ENCODE assay signal across 13 cellular contexts in genomic region chr2:12727641-12728040, GRCh38. TPM values are rescaled to one million over a fixed set of nuclear protein-coding genes. Genes with fewer than 3 reads are reported as not detected.
DNase-seq lines count a peak whose midpoint lies in the region; ATAC-seq and TF ChIP-seq lines count a peak whose summit lies in the region.
"Had no signal": no experiment of that assay in that cellular context is flagged by ENCODE, and none has a peak within 500 bp of the region (broad histone marks: within the 10 kb centered on the region; RNA-seq: fewer than 3 reads in every experiment).

No MANE protein-coding gene starts in this region.

- DNase-seq in activated CD8-positive, alpha-beta memory T cell treated with anti-CD3 and anti-CD28 coated beads, Interleukin-2, amount 10 ng/mL, durations not matched to agents 7 days and 5 days: no peak
- no peak for DNase-seq in activated CD8-positive, alpha-beta memory T cell treated with anti-CD3 and anti-CD28 coated beads, Interleukin-2, amount 50 U/mL, for 48 hours
- DNase-seq in OCI-LY7 (ENCODE audit: low spot score) (no peak), psoas muscle (no peak), hypothalamus (lab: John Stamatoyannopoulos, UW) (no peak), DMS114 treated with DMSO at 0.1 percent for 48 hours (lab: John Stamatoyannopoulos, UW; ENCODE audit: unreplicated experiment) (no peak)
- DNase-seq in central memory CD8-positive, alpha-beta T cell (ENCODE audit: low spot score in 2 of 2): no peak
- DNase-seq: mesendoderm, NCI-H69, ovary, uterus had no signal

- H3K4me3 ChIP-seq in OCI-LY7 (ENCODE audit: low read depth, low read length, poor library complexity, severe bottlenecking) (peak overlapping the region; percentile 56), psoas muscle (no peak overlapping the region)
- H3K4me3 ChIP-seq: ovary, uterus had no signal

- ATAC-seq in activated CD8-positive, alpha-beta memory T cell treated with anti-CD3 and anti-CD28 coated beads, Interleukin-2, amount 10 ng/mL, durations not matched to agents 7 days and 5 days: no peak
- ATAC-seq in central memory CD8-positive, alpha-beta T cell (replicated peaks; ENCODE audit: extremely low read depth, poor library complexity, severe bottlenecking): no peak
- no peak for ATAC-seq in psoas muscle
- ATAC-seq in GM19395 (IDR thresholded peaks at IDR 0.05; ENCODE audit: unreplicated experiment): no peak
- ATAC-seq: Right ventricle myocardium inferior had no signal

- no peaks in the 10 kb centered on the region for H3K9me3 Mint-ChIP-seq in activated CD8-positive, alpha-beta memory T cell treated with anti-CD3 and anti-CD28 coated beads, Interleukin-2, amount 10 ng/mL, durations not matched to agents 7 days and 5 days (ENCODE audit: low read depth)
- no peaks in the 10 kb centered on the region for H3K9me3 Mint-ChIP-seq in central memory CD8-positive, alpha-beta T cell

- BruUV-seq in OCI-LY7 (replicated peaks; lab: Mats Ljungman, UMichigan): no TSS peak

- intact Hi-C loops in OCI-LY7 (cut with micrococcal nuclease; ENCODE audit: unreplicated experiment): loop anchor here (1.0 kb wide), 1 partner anchor 8 kb away; no protein-coding TSS in a partner anchor
- intact Hi-C loops in psoas muscle (cut with DNase I): loop anchor here in 1 of 2 donors (10.0 kb wide), 1 partner anchor 863 kb away; no protein-coding TSS in a partner anchor

- POLR2A ChIA-PET in OCI-LY7 (lab: Charles Lee): interaction anchor here (0.6 to 1.1 kb wide), 2 partner anchors 8 to 11 kb away, joined by 4 to 5 read pairs; partner anchors contain the start of gene TRIB2

- H3K36me3 ChIP-seq in OCI-LY7 (ENCODE audit: insufficient read depth, low read length) (no peaks in the 10 kb centered on the region; the same call in 1 of the 2 replicates), psoas muscle (ENCODE audit: insufficient read depth in 1 of 2, low read depth in 1 of 2) (peaks cover 6 to 67% of the 10 kb centered on the region in 2 donors)
- H3K36me3 ChIP-seq: ovary, uterus had no signal

- no peaks in the 10 kb centered on the region for H3K79me2 ChIP-seq in OCI-LY7 (ENCODE audit: insufficient read depth, low read depth, low read length)

- H3K4me3 Mint-ChIP-seq in activated CD8-positive, alpha-beta memory T cell treated with anti-CD3 and anti-CD28 coated beads, Interleukin-2, amount 10 ng/mL, durations not matched to agents 7 days and 5 days: peak overlapping the region; percentile 51
- peak overlapping the region; percentile 51 for H3K4me3 Mint-ChIP-seq in central memory CD8-positive, alpha-beta T cell

- H3K4me1 Mint-ChIP-seq in activated CD8-positive, alpha-beta memory T cell treated with anti-CD3 and anti-CD28 coated beads, Interleukin-2, amount 10 ng/mL, durations not matched to agents 7 days and 5 days: peaks cover 50% of the 10 kb centered on the region
- H3K4me1 Mint-ChIP-seq in central memory CD8-positive, alpha-beta T cell: peaks cover 88% of the 10 kb centered on the region

- no peaks in the 10 kb centered on the region for H3K9me2 ChIP-seq in OCI-LY7 (ENCODE audit: insufficient read depth, low read length)

- H3K9me3 ChIP-seq in OCI-LY7 (ENCODE audit: low read length) (no peaks in the 10 kb centered on the region), psoas muscle (no peaks in the 10 kb centered on the region)
- H3K9me3 ChIP-seq: ovary, uterus had no signal

- no peaks in the 10 kb centered on the region for H3K27me3 ChIP-seq in psoas muscle (ENCODE audit: insufficient read depth in 3 of 3, low read length in 2 of 3)
- H3K27me3 ChIP-seq: ovary, uterus had no signal

- peak overlapping the region; percentile 80 for H3K4me2 ChIP-seq in OCI-LY7 (ENCODE audit: low read length)

- CTCF ChIA-PET in activated CD8-positive, alpha-beta memory T cell treated with anti-CD3 and anti-CD28 coated beads, Interleukin-2, amount 10 ng/mL, durations not matched to agents 7 days and 5 days (lab: Charles Lee): interaction anchor here (1.9 to 4.2 kb wide), 4 partner anchors 8 to 279 kb away, joined by 5 to 25 read pairs (median 14); partner anchors contain the start of gene TRIB2
- CTCF ChIA-PET in OCI-LY7 (lab: Charles Lee; ENCODE audit: unreplicated experiment): interaction anchor here (1.9 to 2.5 kb wide), 2 partner anchors 10 to 11 kb away, joined by 5 to 17 read pairs; partner anchors contain the start of gene TRIB2

- H3K36me3 Mint-ChIP-seq in activated CD8-positive, alpha-beta memory T cell treated with anti-CD3 and anti-CD28 coated beads, Interleukin-2, amount 10 ng/mL, durations not matched to agents 7 days and 5 days: peaks cover 28% of the 10 kb centered on the region
- peaks cover 34% of the 10 kb centered on the region for H3K36me3 Mint-ChIP-seq in central memory CD8-positive, alpha-beta T cell (ENCODE audit: insufficient read depth)

- no peak overlapping the region for H2AFZ ChIP-seq in OCI-LY7 (ENCODE audit: low read length)

- H3K27me3 Mint-ChIP-seq in activated CD8-positive, alpha-beta memory T cell treated with anti-CD3 and anti-CD28 coated beads, Interleukin-2, amount 10 ng/mL, durations not matched to agents 7 days and 5 days: no peaks in the 10 kb centered on the region
- no peaks in the 10 kb centered on the region for H3K27me3 Mint-ChIP-seq in central memory CD8-positive, alpha-beta T cell

- H3K4me1 ChIP-seq in OCI-LY7 (ENCODE audit: insufficient read depth, low read length, poor library complexity, severe bottlenecking): peaks cover 47% of the 10 kb centered on the region
- peaks cover 34% of the 10 kb centered on the region for H3K4me1 ChIP-seq in psoas muscle

- H4K20me1 ChIP-seq in OCI-LY7 (ENCODE audit: insufficient read depth, low read length): no peaks in the 10 kb centered on the region

- peak overlapping the region; percentile 63 for H3K27ac ChIP-seq in OCI-LY7 (ENCODE audit: low read depth, low read length, poor library complexity, severe bottlenecking)
- peak overlapping the region; percentile 23 for H3K27ac ChIP-seq in psoas muscle
- H3K27ac ChIP-seq: ovary, uterus had no signal

- TF ChIP-seq CTCF in OCI-LY7 (conservative IDR thresholded peaks at IDR 0.05; ENCODE audit: low read length) (no peak), psoas muscle (IDR thresholded peaks at IDR 0.05) (no peak)

- peak overlapping the region; percentile 76 for H3K27ac Mint-ChIP-seq in activated CD8-positive, alpha-beta memory T cell treated with anti-CD3 and anti-CD28 coated beads, Interleukin-2, amount 10 ng/mL, durations not matched to agents 7 days and 5 days
- H3K27ac Mint-ChIP-seq in central memory CD8-positive, alpha-beta T cell (ENCODE audit: low read depth): peak overlapping the region; percentile 52

- WGBS in psoas muscle, 3 donors: 70 to 85% (median 85%) methylated on average over 5 of the region's 5 CpGs

RNA-seq across cellular contexts. Expression of gene TRIB2, which starts 10.9 kb away (rescaled TPM):
- total RNA-seq in activated CD8-positive, alpha-beta memory T cell treated with anti-CD3 and anti-CD28 coated beads, Interleukin-2, amount 10 ng/mL, durations not matched to agents 7 days and 5 days: 10 to 100 TPM; 14.3 to 28.5 TPM
- 11.8 and 18.8 TPM in 2 replicates for total RNA-seq in OCI-LY7 (2014; rRNA removed; shearing (Covaris generic))
- total RNA-seq in OCI-LY7 (2022): 25.5 and 26.0 TPM in 2 replicates
- 10 to 100 TPM in 2 of 4 donors, 1 to 10 TPM in 2; 9.0 to 12.5 (median 11.1) TPM for total RNA-seq in psoas muscle
- polyA plus RNA-seq in psoas muscle: 10 to 100 TPM in 2 of 3 donors, 1 to 10 TPM in 1; 6.8 to 18.0 (median 14.3) TPM
